ENCODE assay signal across 18 cellular contexts in the genomic region with DNA sequence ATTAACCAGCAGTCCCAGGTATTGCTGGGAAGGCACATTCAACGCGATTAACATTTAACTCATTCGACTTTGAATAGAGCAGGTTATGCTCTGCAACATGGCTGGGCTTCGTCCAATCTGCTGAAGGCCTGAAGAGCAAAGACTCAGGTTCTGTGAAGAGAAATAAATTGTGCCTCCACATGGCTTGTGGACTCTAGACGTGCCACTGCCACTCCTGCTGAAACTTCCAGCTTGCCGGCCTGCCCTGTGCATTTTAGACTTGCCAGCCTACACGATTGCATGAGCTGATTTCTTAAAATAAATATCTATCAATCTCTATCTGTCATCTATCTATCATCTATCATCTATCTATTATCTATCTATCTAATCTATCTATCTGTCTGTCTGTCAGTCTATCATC.
"Had no signal": no experiment of that assay in that cellular context is flagged by ENCODE, and none has a peak within 500 bp of the region (broad histone marks: within the 10 kb centered on the region; RNA-seq: fewer than 3 reads in every experiment).

No MANE protein-coding gene starts in this region.

- H3K9me3 Mint-ChIP-seq: activated CD4-positive, alpha-beta memory T cell treated with anti-CD3 and anti-CD28 coated beads, Interleukin-2, amount 10 ng/mL, durations not matched to agents 7 days and 5 days; activated T-cell treated with anti-CD3 and anti-CD28 coated beads, Interleukin-2, amount 50 U/mL, for 4 hours; naive thymus-derived CD8-positive, alpha-beta T cell; T-helper 1 cell treated with Interleukin-12 subunit alpha and Interleukin-12 subunit beta and Interleukin-4 antibody, amounts not matched to agents 30 μg/mL and 1 μg/mL, for 36 hours had no signal

- H3K27ac Mint-ChIP-seq: activated CD4-positive, alpha-beta memory T cell treated with anti-CD3 and anti-CD28 coated beads, Interleukin-2, amount 10 ng/mL, durations not matched to agents 7 days and 5 days; T-helper 1 cell treated with Interleukin-12 subunit alpha and Interleukin-12 subunit beta and Interleukin-4 antibody, amounts not matched to agents 30 μg/mL and 1 μg/mL, for 36 hours had no signal

- DNase-seq: activated CD4-positive, alpha-beta memory T cell treated with anti-CD3 and anti-CD28 coated beads, Interleukin-2, amount 10 ng/mL, durations not matched to agents 7 days and 5 days; activated CD4-positive, alpha-beta T cell treated with anti-CD3 and anti-CD28 coated beads for 4 hours; activated T-cell treated with anti-CD3 and anti-CD28 coated beads, Interleukin-2, amount 50 U/mL, for 4 hours; adrenal gland; colonic mucosa; islet precursor cell; mammary epithelial cell; mucosa of descending colon; nucleus accumbens; stimulated activated CD4-positive, alpha-beta T cell treated with anti-CD3 and anti-CD28 coated beads, Interleukin-15, amount 100 ng/mL, for 24 hours; stimulated activated CD4-positive, alpha-beta T cell treated with anti-CD3 and anti-CD28 coated beads, Interleukin-4, amount 100 ng/mL, for 24 hours; transverse colon had no signal

- ATAC-seq: activated T-cell treated with anti-CD3 and anti-CD28 coated beads, Interleukin-2, amount 50 U/mL, for 4 hours; esophagus mucosa; left lobe of liver; mucosa of descending colon; SK-N-SH treated with all-trans-retinoic acid at 6 μM for 48 hours had no signal

- H3K9me3 ChIP-seq: adrenal gland, colonic mucosa, mucosa of descending colon, transverse colon had no signal

- H3K27ac ChIP-seq: adrenal gland, cardiac muscle cell, colonic mucosa, transverse colon had no signal

- H3K36me3 Mint-ChIP-seq: naive thymus-derived CD8-positive, alpha-beta T cell had no signal

- H3K4me3 Mint-ChIP-seq: activated CD4-positive, alpha-beta memory T cell treated with anti-CD3 and anti-CD28 coated beads, Interleukin-2, amount 10 ng/mL, durations not matched to agents 7 days and 5 days; T-helper 1 cell treated with Interleukin-12 subunit alpha and Interleukin-12 subunit beta and Interleukin-4 antibody, amounts not matched to agents 30 μg/mL and 1 μg/mL, for 36 hours had no signal
